8 cellular contexts compared by ENCODE assay signal in the genomic region with DNA sequence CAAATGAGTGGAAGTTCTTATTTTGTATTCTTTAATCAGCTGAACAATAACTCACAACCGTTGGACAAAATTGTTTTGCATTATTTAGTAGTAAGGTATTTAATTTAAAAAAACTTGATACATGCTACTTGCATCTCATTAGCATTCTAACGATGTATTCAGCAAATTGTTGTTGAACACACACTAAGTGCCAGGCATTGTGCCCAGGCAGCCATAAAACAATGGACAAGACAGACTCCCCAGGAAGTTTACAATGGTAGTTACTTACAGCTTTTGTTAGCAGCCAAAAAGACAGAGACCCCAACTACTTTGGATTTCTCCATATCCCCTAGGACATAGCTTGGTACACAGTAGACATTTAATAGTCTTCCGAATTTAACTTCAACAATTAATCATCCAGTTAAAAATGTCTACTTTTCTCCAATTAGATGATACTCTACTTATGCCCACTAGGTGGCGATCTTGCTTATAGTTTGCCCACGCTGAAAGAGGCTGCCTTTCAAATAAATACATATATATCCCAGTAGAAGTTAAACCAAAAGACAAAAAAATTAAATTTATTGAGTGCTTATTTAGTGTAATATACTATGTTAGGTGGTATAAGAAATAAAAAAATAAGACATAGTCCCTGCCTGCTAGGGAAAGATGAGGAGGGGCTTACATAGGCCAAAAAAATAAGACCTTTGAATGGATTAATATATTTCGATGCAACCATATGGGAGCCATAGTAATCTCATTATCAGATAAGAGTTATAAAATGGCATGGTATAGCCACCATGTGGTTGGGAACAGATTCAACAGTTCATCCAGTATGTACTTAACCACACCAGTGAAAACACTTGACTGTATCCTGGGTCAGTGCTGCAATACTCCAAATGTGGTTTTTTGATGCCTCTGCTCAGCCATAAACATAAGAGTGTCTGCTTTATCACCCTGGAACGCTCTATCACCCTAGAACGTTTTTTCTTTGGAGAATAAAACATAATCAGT. TPM values are rescaled to one million over a fixed set of nuclear protein-coding genes. Genes with fewer than 3 reads are reported as not detected.
DNase-seq lines count a peak whose midpoint lies in the region; ATAC-seq and TF ChIP-seq lines count a peak whose summit lies in the region.

No MANE protein-coding gene starts in this region.

- DNase-seq in DND-41 = no peak
- DNase-seq in NAMALWA (ENCODE audit: low spot score) = peak; percentile 48
- peak; percentile 52 for DNase-seq in SK-N-SH
- DNase-seq in erythroblast (lab: John Stamatoyannopoulos, UW) = peak; percentile 58 to 79
- DNase-seq in occipital lobe (lab: John Stamatoyannopoulos, UW) = peak; percentile 12
- no peak for DNase-seq in stimulated activated CD4-positive, alpha-beta T cell treated with anti-CD3 and anti-CD28 coated beads, Interleukin-2, amount 100 ng/mL, for 48 hours
- DNase-seq in NK-92 (lab: John Stamatoyannopoulos, UW; ENCODE audit: unreplicated experiment) = no peak

- TF ChIP-seq RAD21 in SK-N-SH (IDR thresholded peaks at IDR 0.05; ENCODE audit: low read length) = peak; percentile 90

- 29% methylated on average over 8 of the region's 8 CpGs for WGBS in SK-N-SH (ENCODE audit: low lambda C conversion rate)

- H3K79me2 ChIP-seq in DND-41 (ENCODE audit: insufficient read depth, low read length) (no peaks in the 10 kb centered on the region), SK-N-SH (ENCODE audit: insufficient read depth) (peaks cover 24% of the 10 kb centered on the region)

- no peaks in the 10 kb centered on the region for H3K9me2 ChIP-seq in SK-N-SH

- peak; percentile 81 for TF ChIP-seq CTCF in 22Rv1 (IDR thresholded peaks at IDR 0.05)
- TF ChIP-seq CTCF in DND-41 (IDR thresholded peaks at IDR 0.05; ENCODE audit: borderline replicate concordance, extremely low read depth, low read length, poor library complexity, severe bottlenecking) = peak; percentile 82
- peak; percentile 86 for TF ChIP-seq CTCF in SK-N-SH (IDR thresholded peaks at IDR 0.05)

- H3K9ac ChIP-seq in DND-41 (ENCODE audit: low read depth, low read length) (no peak overlapping the region), SK-N-SH (no peak overlapping the region)

- H3K27me3 ChIP-seq in DND-41 (ENCODE audit: insufficient read depth, low read length, poor library complexity) (peaks cover 3% of the 10 kb centered on the region), SK-N-SH (ENCODE audit: insufficient read depth) (no peaks in the 10 kb centered on the region)

- TF ChIP-seq POLR2A in erythroblast (IDR thresholded peaks at IDR 0.05; ENCODE audit: low read length) = no peak

- CTCF ChIA-PET in SK-N-SH (lab: Yijun Ruan, JAX) = interaction anchor here (0.6 to 3.1 kb wide), 24 partner anchors 10 to 862 kb away, joined by 3 to 34 read pairs (median 3); no protein-coding TSS in a partner anchor

- no peaks in the 10 kb centered on the region for H3K36me3 ChIP-seq in DND-41 (ENCODE audit: insufficient read depth, low read length)
- peaks cover 0 to 1% of the 10 kb centered on the region in 2 experiments for H3K36me3 ChIP-seq in SK-N-SH (replicated peaks in 1 of 2; ENCODE audit: control insufficient read depth in 1 of 2, insufficient read depth in 2 of 2, low read length in 1 of 2)

- H3K4me3 ChIP-seq in DND-41 (ENCODE audit: low read depth in 1 of 2, low read length in 2 of 2) = no peak overlapping the region
- no peak overlapping the region for H3K4me3 ChIP-seq in SK-N-SH (ENCODE audit: low read depth in 2 of 2, low read length in 1 of 2)

- no peaks in the 10 kb centered on the region for H3K9me3 ChIP-seq in DND-41 (ENCODE audit: insufficient read depth, low read length, severe bottlenecking)
- no peaks in the 10 kb centered on the region for H3K9me3 ChIP-seq in SK-N-SH

- H4K20me1 ChIP-seq in DND-41 (ENCODE audit: insufficient read depth, low read length) (no peaks in the 10 kb centered on the region), SK-N-SH (ENCODE audit: insufficient read depth) (no peaks in the 10 kb centered on the region)

- H3K4me1 ChIP-seq in DND-41 (ENCODE audit: insufficient read depth, low read length) (no peaks in the 10 kb centered on the region), SK-N-SH (ENCODE audit: control insufficient read depth in 1 of 2, insufficient read depth in 2 of 2, low read depth in 1 of 2, low read length in 1 of 2) (peaks cover 24 to 35% of the 10 kb centered on the region in 2 experiments)

- peak; percentile 76 for ATAC-seq in DND-41 (ENCODE audit: insufficient read depth, low read depth)

- H3K27ac ChIP-seq in 22Rv1 (no peak overlapping the region), DND-41 (ENCODE audit: low read length) (no peak overlapping the region), SK-N-SH (ENCODE audit: low read depth in 2 of 2, low read length in 1 of 2) (peak overlapping the region in 1 of 2 experiments; percentile 94; a peak in 2 of 4 replicates)

- no peak overlapping the region for H2AFZ ChIP-seq in DND-41 (ENCODE audit: low read depth, low read length)
- no peak overlapping the region for H2AFZ ChIP-seq in SK-N-SH (ENCODE audit: low read depth)

- POLR2A ChIA-PET in SK-N-SH (lab: Yijun Ruan, JAX) = no interaction called here

- H3K4me2 ChIP-seq in DND-41 (ENCODE audit: insufficient read depth, low read length) = no peak overlapping the region
- H3K4me2 ChIP-seq in SK-N-SH = no peak overlapping the region

- H3F3A ChIP-seq in SK-N-SH (replicated peaks; ENCODE audit: insufficient read depth) = peaks cover 20% of the 10 kb centered on the region

- no peak for TF ChIP-seq EP300 in SK-N-SH (IDR thresholded peaks at IDR 0.05; ENCODE audit: borderline replicate concordance in 1 of 2, low read depth in 1 of 2, low read length in 1 of 2)

TF ChIP-seq in SK-N-SH, 30 proteins besides CTCF, POLR2A, EP300 and RAD21:
- TF ChIP-seq RFX5 (IDR thresholded peaks at IDR 0.05; ENCODE audit: low read length) = no peak
- peak; percentile 70 for TF ChIP-seq SMC3 (IDR thresholded peaks at IDR 0.05; ENCODE audit: low read depth, low read length)
- TF ChIP-seq FOXM1 (IDR thresholded peaks at IDR 0.05; ENCODE audit: low read depth) = no peak
- no peak for TF ChIP-seq YY1 (IDR thresholded peaks at IDR 0.05; ENCODE audit: low read depth)
- TF ChIP-seq GABPA (IDR thresholded peaks at IDR 0.05; ENCODE audit: low read depth) = no peak
- TF ChIP-seq MXI1 (IDR thresholded peaks at IDR 0.05; ENCODE audit: low read depth, low read length) = no peak
- TF ChIP-seq NFIC (IDR thresholded peaks at IDR 0.05; ENCODE audit: borderline replicate concordance) = no peak
- peak; percentile 54; the same call in 1 of the 2 replicates for TF ChIP-seq PBX3 (IDR thresholded peaks at IDR 0.05)
TF ChIP-seq in SK-N-SH: peak in this region for 2.

RNA-seq across cellular contexts. Expression of gene FJX1, which starts 2.1 kb away (rescaled TPM):
- 29.8 and 34.5 TPM in 2 replicates for polyA plus RNA-seq in SK-N-SH (2012; rRNA removed)
- 20.3 and 27.2 TPM in 2 replicates for polyA plus RNA-seq in SK-N-SH (2012; cell fraction: cytosol; rRNA removed)
- polyA plus RNA-seq in SK-N-SH (2012; cell fraction: nucleus; rRNA removed) = 47.0 and 55.9 TPM in 2 replicates
- total RNA-seq in occipital lobe = 78.8 TPM

RNA-seq across cellular contexts. Expression of gene TRIM44, which starts 46.4 kb away (rescaled TPM):
- polyA plus RNA-seq in SK-N-SH (2012; rRNA removed) = 34.1 and 45.8 TPM in 2 replicates
- polyA plus RNA-seq in SK-N-SH (2012; cell fraction: cytosol; rRNA removed) = 36.7 and 41.3 TPM in 2 replicates
- polyA plus RNA-seq in SK-N-SH (2012; cell fraction: nucleus; rRNA removed) = 47.3 and 58.5 TPM in 2 replicates
- total RNA-seq in occipital lobe = 16.8 TPM

Comparison
In these comparisons a context has a peak if more than half of its experiments do, and no peak if none do; other contexts are left out.
1. DNase-seq: peak in NAMALWA (single experiment), SK-N-SH (single experiment), erythroblast (2 of 2) and occipital lobe (single experiment); none in DND-41 (single experiment), stimulated activated CD4-positive, alpha-beta T cell treated with anti-CD3 and anti-CD28 coated beads, Interleukin-2, amount 100 ng/mL, for 48 hours (0 of 2) and NK-92 (single experiment).
2. Peak in every context shown above with its lines, with median percentiles within 50 percentile points of each other: CTCF ChIP-seq.